1 cellular context compared by ENCODE assay signal in genomic region chr1:93611656-93612055, GRCh38.
TF ChIP-seq lines count a peak whose summit lies in the region.

No MANE protein-coding gene starts in this region.

TF ChIP-seq in K562, 482 proteins besides CTCF, POLR2A, EP300 and RAD21 (continued from another document):
- no peak for TF ChIP-seq ZBTB5 (IDR thresholded peaks at IDR 0.05)
